Comparison of ENCODE assay signal across 8 cellular contexts in the genomic region with DNA sequence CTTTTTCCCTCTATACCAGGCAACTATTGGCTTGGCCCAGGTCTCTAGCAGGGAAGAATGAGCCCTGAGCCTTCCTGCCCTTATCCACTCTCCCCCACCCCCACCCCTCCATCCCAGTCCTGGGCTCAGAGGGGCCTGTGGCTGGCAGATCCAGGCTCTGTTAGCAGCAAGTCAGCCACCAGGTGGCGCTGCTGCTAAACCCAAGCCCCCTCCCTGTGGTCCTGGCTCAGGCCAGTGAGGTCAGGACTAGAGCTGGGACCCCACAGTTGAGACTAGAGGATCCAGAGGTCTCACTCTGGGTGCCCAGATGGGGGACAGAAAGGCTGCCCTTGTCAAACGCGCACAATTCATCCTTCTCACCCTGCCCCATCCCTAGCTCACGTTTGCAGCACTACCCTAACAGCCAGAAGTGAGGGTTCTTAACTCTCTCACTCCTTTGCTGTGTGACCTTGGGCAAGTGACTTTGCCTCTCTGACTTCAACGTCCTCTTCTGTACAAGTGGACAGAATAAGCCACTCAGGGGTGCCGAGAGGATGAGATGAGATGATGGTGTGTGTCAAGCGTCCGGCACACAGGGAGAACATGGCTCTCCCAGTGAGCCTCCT. TPM values are rescaled to one million over a fixed set of nuclear protein-coding genes. Genes with fewer than 3 reads are reported as not detected.
DNase-seq lines count a peak whose midpoint lies in the region; ATAC-seq, FAIRE-seq and TF ChIP-seq lines count a peak whose summit lies in the region.

No MANE protein-coding gene starts in this region.

- WGBS in A549 (ENCODE audit: missing lambda C conversion rate): 38% methylated on average over 7 of the region's 8 CpGs

- H3K27ac Mint-ChIP-seq in activated CD8-positive, alpha-beta T cell treated with anti-CD3 and anti-CD28 coated beads for 36 hours: no peak overlapping the region

- no peak for TF ChIP-seq EP300 in A549 (IDR thresholded peaks at IDR 0.05)

- peaks cover 2% of the 10 kb centered on the region for H3K9me3 Mint-ChIP-seq in activated CD8-positive, alpha-beta T cell treated with anti-CD3 and anti-CD28 coated beads for 36 hours

- H3K27me3 Mint-ChIP-seq in activated CD8-positive, alpha-beta T cell treated with anti-CD3 and anti-CD28 coated beads for 36 hours: peaks cover 10% of the 10 kb centered on the region

- CTCF ChIA-PET in A549 (lab: Yijun Ruan, JAX): interaction anchor here (0.6 to 7.4 kb wide), 34 partner anchors 9 to 1818 kb away, joined by 3 to 164 read pairs (median 4); no protein-coding TSS in a partner anchor
- CTCF ChIA-PET in activated CD8-positive, alpha-beta T cell treated with anti-CD3 and anti-CD28 coated beads for 36 hours (lab: Charles Lee): interaction anchor here (0.6 to 6.6 kb wide), 15 partner anchors 9 to 874 kb away, joined by 3 to 55 read pairs (median 4); no protein-coding TSS in a partner anchor

- no peak overlapping the region for H3K27ac ChIP-seq in A549
- no peak overlapping the region for H3K27ac ChIP-seq in substantia nigra (ENCODE audit: low read depth, low read length, poor library complexity, severe bottlenecking)

- intact Hi-C loops in activated CD8-positive, alpha-beta T cell treated with anti-CD3 and anti-CD28 coated beads for 36 hours (cut with micrococcal nuclease): loop anchor here (2.0 kb wide), 1 partner anchor 113 kb away; no protein-coding TSS in a partner anchor

- H3K36me3 ChIP-seq in MG63: no peaks in the 10 kb centered on the region

- H3K4me2 ChIP-seq in A549: no peak overlapping the region

- no peaks in the 10 kb centered on the region for H3K4me1 Mint-ChIP-seq in activated CD8-positive, alpha-beta T cell treated with anti-CD3 and anti-CD28 coated beads for 36 hours (ENCODE audit: low read depth)

- no peaks in the 10 kb centered on the region for H3K36me3 Mint-ChIP-seq in activated CD8-positive, alpha-beta T cell treated with anti-CD3 and anti-CD28 coated beads for 36 hours (ENCODE audit: low read depth)

- POLR2A ChIA-PET in A549 (lab: Yijun Ruan, JAX): no interaction called here
- POLR2A ChIA-PET in activated CD8-positive, alpha-beta T cell treated with anti-CD3 and anti-CD28 coated beads for 36 hours (lab: Charles Lee): no interaction called here

- H3K9me3 ChIP-seq in A549: peaks cover 9% of the 10 kb centered on the region; the same call in 2 of the 3 replicates
- H3K9me3 ChIP-seq in MG63: 0 out of 2 replicates have a peak, but pooled peaks cover 2% of the 10 kb centered on the region

- ATAC-seq in A549 (peak; percentile 81 to 96), GM18861 (IDR thresholded peaks at IDR 0.05; ENCODE audit: unreplicated experiment) (no peak)
- peak; percentile 67 for ATAC-seq in activated CD8-positive, alpha-beta T cell treated with anti-CD3 and anti-CD28 coated beads for 36 hours

- peak; percentile 63 to 74 for TF ChIP-seq RAD21 in A549 (conservative IDR thresholded peaks at IDR 0.05 in 1 of 2, IDR thresholded peaks at IDR 0.05 in 1 of 2)

- DNase-seq in A549 (ENCODE audit: low read depth in 1 of 2, low spot score in 1 of 2): peak; percentile 53 to 75
- peak; percentile 41 for DNase-seq in MG63
- DNase-seq in activated CD8-positive, alpha-beta T cell treated with anti-CD3 and anti-CD28 coated beads for 36 hours: peak; percentile 67
- peak; percentile 57 for DNase-seq in epithelial cell of esophagus (ENCODE audit: low read depth)
- DNase-seq in myocyte (ENCODE audit: low read depth): peak; percentile 59
- peak in 44 of 49 donors; percentile 19 to 84 (median 60) for DNase-seq in substantia nigra (lab: John Stamatoyannopoulos, UW)

- no peak overlapping the region for H3K4me3 Mint-ChIP-seq in activated CD8-positive, alpha-beta T cell treated with anti-CD3 and anti-CD28 coated beads for 36 hours

- H3K4me3 ChIP-seq in A549 (no peak overlapping the region), MG63 (no peak overlapping the region), epithelial cell of esophagus (ENCODE audit: low read length) (no peak overlapping the region)

- TF ChIP-seq CTCF in A549 (IDR thresholded peaks at IDR 0.05) (peak; percentile 65), GM12873 (IDR thresholded peaks at IDR 0.05; ENCODE audit: insufficient read depth, low read depth, low read length, missing control alignments) (peak; percentile 89), epithelial cell of esophagus (IDR thresholded peaks at IDR 0.05; ENCODE audit: insufficient read depth, low read depth, low read length, missing control alignments) (peak; percentile 80)
- peak; percentile 82 for TF ChIP-seq CTCF in activated CD8-positive, alpha-beta T cell treated with anti-CD3 and anti-CD28 coated beads for 36 hours (IDR thresholded peaks at IDR 0.05)

- no peaks in the 10 kb centered on the region for H3K27me3 ChIP-seq in MG63

- no peak for FAIRE-seq in A549 (lab: Jason Lieb, UNC)

- H3K4me1 ChIP-seq in A549: no peaks in the 10 kb centered on the region

- TF ChIP-seq POLR2A in A549 (IDR thresholded peaks at IDR 0.05; ENCODE audit: low read length): no peak

TF ChIP-seq in A549, 52 proteins besides CTCF, POLR2A, EP300 and RAD21:
- TF ChIP-seq JUNB (IDR thresholded peaks at IDR 0.05): no peak
- peak; percentile 79 for TF ChIP-seq SMC3 (IDR thresholded peaks at IDR 0.05)
- no peak for TF ChIP-seq NFE2L2 (conservative IDR thresholded peaks at IDR 0.05; ENCODE audit: low read length)

RNA-seq across cellular contexts. Expression of gene SLC6A1, which starts 46.8 kb away (rescaled TPM):
- polyA plus RNA-seq in A549 (2011; rRNA removed) (0.03 TPM in 1 of 2 replicates, not detected in the other), A549 (2017; fragmentation: RNase III; extraction: RNeasy Plus Mini Kit Qiagen cat#74134 plus additional on column Dnase treatment) (not detected in 3 replicates)
- not detected in 2 replicates for polyA plus RNA-seq in A549 (2012; cell fraction: cytosol; rRNA removed)
- 0.01 TPM in 1 of 2 replicates, not detected in the other for polyA plus RNA-seq in A549 (2012; cell fraction: nucleus; rRNA removed)
- polyA minus RNA-seq in A549 (2011; rRNA and poly(A)+ RNA removed): not detected in 2 replicates
- total RNA-seq in MG63 (2014; rRNA removed; shearing (Covaris generic); ENCODE audit: low replicate concordance): not detected in 2 replicates
- not detected for total RNA-seq in activated CD8-positive, alpha-beta T cell treated with anti-CD3 and anti-CD28 coated beads for 36 hours
- 0.26 TPM in 1 of 2 replicates, not detected in the other for total RNA-seq in myocyte
- polyA plus RNA-seq in myocyte (2012): 0.03 TPM
